2 cellular contexts compared by ENCODE assay signal in genomic region chr1:11789126-11790067, GRCh38.
TF ChIP-seq lines count a peak whose summit lies in the region.

No MANE protein-coding gene starts in this region.

TF ChIP-seq in GM23338, 12 proteins besides CTCF, POLR2A, EP300 and RAD21:
- no peak for TF ChIP-seq ZNF331 (CRISPR knock-in tag; IDR thresholded peaks at IDR 0.05; ENCODE audit: low read depth)
- TF ChIP-seq JUNB (IDR thresholded peaks at IDR 0.05; ENCODE audit: unreplicated experiment) = no peak
- no peak for TF ChIP-seq EZH2 (IDR thresholded peaks at IDR 0.05; ENCODE audit: low read depth, unreplicated experiment)
- TF ChIP-seq ZNF462 (CRISPR knock-in tag; IDR thresholded peaks at IDR 0.05) = no peak
- no peak for TF ChIP-seq STAT1 (IDR thresholded peaks at IDR 0.05; ENCODE audit: unreplicated experiment)
- no peak for TF ChIP-seq ZNF114 (CRISPR knock-in tag; IDR thresholded peaks at IDR 0.05)
- TF ChIP-seq CREB1 (CRISPR knock-in tag; IDR thresholded peaks at IDR 0.05; ENCODE audit: low read depth) = no peak

TF ChIP-seq in HepG2, 621 proteins besides CTCF, POLR2A, EP300 and RAD21:
- peak; percentile 4 for TF ChIP-seq AGO2 (optimal IDR thresholded peaks at IDR 0.05; ENCODE audit: low read depth, low read length)
- TF ChIP-seq NFYB (CRISPR knock-in tag; IDR thresholded peaks at IDR 0.05) = no peak
- no peak for TF ChIP-seq ZNF574 (CRISPR knock-in tag; IDR thresholded peaks at IDR 0.05)
